In genomic region chr16:76943936-76944335, GRCh38 we compare ENCODE assay signal across 35 cellular contexts.
A peak's percentile ranks its signal among the peaks of the same experiment; 100 is the strongest.
DNase-seq lines count a peak whose midpoint lies in the region; ATAC-seq, FAIRE-seq and TF ChIP-seq lines count a peak whose summit lies in the region.
"Had no signal": no experiment of that assay in that cellular context is flagged by ENCODE, and none has a peak within 500 bp of the region (broad histone marks: within the 10 kb centered on the region; RNA-seq: fewer than 3 reads in every experiment).

No MANE protein-coding gene starts in this region.

- no peaks in the 10 kb centered on the region for H3K36me3 ChIP-seq in A673 (ENCODE audit: insufficient read depth, low read length, poor library complexity, severe bottlenecking)
- no peaks in the 10 kb centered on the region for H3K36me3 ChIP-seq in H7 (replicated peaks; ENCODE audit: control insufficient read depth, insufficient read depth, low read length)
- H3K36me3 ChIP-seq: Peyer's patch, prostate gland, thoracic aorta had no signal

- CTCF ChIA-PET in A673 (lab: Charles Lee), result no interaction called here

- no peak for TF ChIP-seq CTCF in A673 (conservative IDR thresholded peaks at IDR 0.05; ENCODE audit: low read depth, low read length)
- no peak for TF ChIP-seq CTCF in D721Med (IDR thresholded peaks at IDR 0.05; ENCODE audit: insufficient read depth, missing control alignments)

- intact Hi-C loops in A673 (cut with micrococcal nuclease; ENCODE audit: unreplicated experiment), result no loop called here

- H3K4me1 ChIP-seq in A673 (ENCODE audit: insufficient read depth, low read length, poor library complexity, severe bottlenecking), result no peaks in the 10 kb centered on the region
- H3K4me1 ChIP-seq: Peyer's patch, prostate gland had no signal

- H3K9me3 ChIP-seq in A673 (ENCODE audit: low read depth, low read length, poor library complexity, severe bottlenecking), result no peaks in the 10 kb centered on the region
- H3K9me3 ChIP-seq: mucosa of descending colon, Peyer's patch, prostate gland, thoracic aorta had no signal

- H3K4me3 ChIP-seq in A673 (ENCODE audit: low read depth, low read length, poor library complexity, severe bottlenecking) (no peak overlapping the region), H7 (ENCODE audit: insufficient read depth, low read depth, low read length) (no peak overlapping the region)
- H3K4me3 ChIP-seq: mucosa of descending colon, Peyer's patch, prostate gland, thoracic aorta had no signal

- POLR2A ChIA-PET in A673 (lab: Charles Lee; ENCODE audit: low non-redundant PET), result no interaction called here

- no peak for FAIRE-seq in D721Med (lab: Jason Lieb, UNC)
- FAIRE-seq: urothelium cell line had no signal

- no peaks in the 10 kb centered on the region for H3K27me3 ChIP-seq in A673 (replicated peaks; ENCODE audit: insufficient read depth, low read depth, low read length, poor library complexity)
- H3K27me3 ChIP-seq in H7 (ENCODE audit: control insufficient read depth, insufficient read depth, low read length), result no peaks in the 10 kb centered on the region
- H3K27me3 ChIP-seq: Peyer's patch had no signal

- H3K27ac ChIP-seq in A673 (ENCODE audit: low read depth, low read length, poor library complexity, severe bottlenecking), result no peak overlapping the region
- H3K27ac ChIP-seq: Peyer's patch, prostate gland, thoracic aorta had no signal

- BruUV-seq in A673 (replicated peaks; lab: Mats Ljungman, UMichigan), result no TSS peak

- DNase-seq in A673 (ENCODE audit: low spot score), result peak; percentile 1
- peak; percentile 46 for DNase-seq in NCI-H1417 treated with DMSO at 0.1 percent for 48 hours (lab: John Stamatoyannopoulos, UW)
- peak; percentile 84 for DNase-seq in NCI-H69 (lab: John Stamatoyannopoulos, UW)
- peak; percentile 46 for DNase-seq in fibroblast of peridontal ligament (ENCODE audit: extremely low read depth)
- no peak for DNase-seq in H7
- no peak for DNase-seq in D721Med (ENCODE audit: insufficient read length, low spot score)
- DNase-seq: activated CD4-positive, alpha-beta T cell treated with anti-CD3 and anti-CD28 coated beads for 36 hours; activated CD8-positive, alpha-beta memory T cell treated with anti-CD3 and anti-CD28 coated beads, Interleukin-2, amount 50 U/mL, for 48 hours; activated CD8-positive, alpha-beta T cell treated with anti-CD3 and anti-CD28 coated beads for 36 hours; activated naive CD4-positive, alpha-beta T cell treated with Interleukin-2 at 50 U/mL for 16 hours; CD8-positive, alpha-beta memory T cell; DMS79 treated with DMSO at 0.1 percent for 48 hours; GDM1; immature natural killer cell; IMR-90; left colon; mucosa of descending colon; MV-4-11; natural killer cell; NCI-H2029 treated with DMSO at 0.1 percent for 48 hours; NCI-H510A treated with DMSO at 0.1 percent for 48 hours; nucleus accumbens; Peyer's patch; SHP77 treated with DMSO at 0.1 percent for 48 hours; stimulated activated CD4-positive, alpha-beta T cell treated with anti-CD3 and anti-CD28 coated beads, Interleukin-12 subunit alpha, Interleukin-12 subunit beta, amount 100 ng/mL, for 4 hours; stimulated activated CD4-positive, alpha-beta T cell treated with anti-CD3 and anti-CD28 coated beads, Interleukin-2, amount 100 ng/mL, for 48 hours; stimulated activated naive CD8-positive, alpha-beta T cell treated with anti-CD3 and anti-CD28 coated beads, Interleukin-15, amount 100 ng/mL, for 72 hours; SW 1271 had no signal

- no peak for ATAC-seq in GM18858 (IDR thresholded peaks at IDR 0.05; ENCODE audit: unreplicated experiment)
- ATAC-seq: activated CD4-positive, alpha-beta T cell treated with anti-CD3 and anti-CD28 coated beads for 36 hours; activated CD8-positive, alpha-beta T cell treated with anti-CD3 and anti-CD28 coated beads for 36 hours; esophagus mucosa; HCT116; left colon; mucosa of descending colon; natural killer cell; sciatic nerve; stimulated activated naive CD8-positive, alpha-beta T cell treated with anti-CD3 and anti-CD28 coated beads, Interleukin-15, amount 100 ng/mL, for 72 hours had no signal

Comparison
In these comparisons a context has a peak if more than half of its experiments do, and no peak if none do; other contexts are left out.
1. DNase-seq: peak in A673 (single experiment), NCI-H1417 treated with DMSO at 0.1 percent for 48 hours (single experiment), NCI-H69 (single experiment) and fibroblast of peridontal ligament (single experiment); none in H7 (single experiment) and D721Med (single experiment).